In the genomic region with DNA sequence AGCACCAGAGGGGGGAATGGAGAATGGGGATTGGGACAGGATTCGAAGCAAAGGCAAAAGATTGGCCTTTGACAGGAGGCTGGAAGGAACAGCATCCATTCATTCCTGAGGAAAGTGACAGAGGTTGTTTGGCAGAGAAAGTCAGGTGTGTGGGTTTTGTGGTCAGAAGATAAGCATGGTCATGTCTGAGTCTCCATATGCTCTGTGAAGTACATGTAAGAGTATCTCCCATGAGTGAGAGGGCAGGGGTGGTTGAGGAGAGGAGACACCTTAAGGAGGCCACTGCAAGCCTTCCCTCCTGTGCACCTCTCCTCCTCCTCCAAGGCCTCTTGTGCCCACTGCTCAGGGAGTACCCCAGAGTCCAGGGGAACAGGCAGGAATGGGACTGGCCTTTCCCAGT, we compare ENCODE assay signal across 22 cellular contexts. TPM values are rescaled to one million over a fixed set of nuclear protein-coding genes. Genes with fewer than 3 reads are reported as not detected.
"Had no signal": no experiment of that assay in that cellular context is flagged by ENCODE, and none has a peak within 500 bp of the region (broad histone marks: within the 10 kb centered on the region; RNA-seq: fewer than 3 reads in every experiment).

No MANE protein-coding gene starts in this region.

- H3K36me3 ChIP-seq: brain microvascular endothelial cell, gastroesophageal sphincter, heart right ventricle, tibial artery, uterus had no signal

- H3K9me3 ChIP-seq: gastroesophageal sphincter, heart right ventricle, tibial artery, uterus had no signal

- ATAC-seq: activated T-cell treated with anti-CD3 and anti-CD28 coated beads, Interleukin-2, amount 50 U/mL, for 72 hours; gastroesophageal sphincter; heart right ventricle; naive thymus-derived CD4-positive, alpha-beta T cell had no signal

- H3K4me1 ChIP-seq: gastroesophageal sphincter, heart right ventricle, tibial artery, uterus had no signal

- H3K4me3 ChIP-seq: gastroesophageal sphincter, heart right ventricle, tibial artery, uterus had no signal

- H3K27ac ChIP-seq: brain microvascular endothelial cell, gastroesophageal sphincter, heart right ventricle, tibial artery, uterus had no signal

- DNase-seq: activated B cell treated with CpG ODN at 0.5 μM for 24 hours; activated CD4-positive, alpha-beta T cell treated with anti-CD3 and anti-CD28 coated beads, Interleukin-2, amount 10 ng/mL, durations not matched to agents 7 days and 5 days; activated CD8-positive, alpha-beta memory T cell treated with anti-CD3 and anti-CD28 coated beads, Interleukin-2, amount 50 U/mL, for 48 hours; activated gamma-delta T cell; activated T-cell treated with anti-CD3 and anti-CD28 coated beads, Interleukin-2, amount 50 U/mL, for 72 hours; amniotic stem cell; brain microvascular endothelial cell; cerebellar nuclear complex; effector memory CD4-positive, alpha-beta T cell; heart right ventricle; naive thymus-derived CD4-positive, alpha-beta T cell; posterior cingulate gyrus; stimulated activated CD4-positive, alpha-beta T cell treated with anti-CD3 and anti-CD28 coated beads, Interleukin-2, amount 100 ng/mL, for 48 hours; stimulated activated naive CD4-positive, alpha-beta T cell; T-helper 2 cell; tibial artery; uterus had no signal

- H3K27me3 ChIP-seq: brain microvascular endothelial cell, tibial artery, uterus had no signal

RNA-seq across cellular contexts. Expression of a gene that starts 1.9 kb away (rescaled TPM):
- total RNA-seq: activated B cell treated with CpG ODN at 0.5 μM for 24 hours; activated CD4-positive, alpha-beta T cell treated with anti-CD3 and anti-CD28 coated beads, Interleukin-2, amount 10 ng/mL, durations not matched to agents 7 days and 5 days; activated T-cell treated with anti-CD3 and anti-CD28 coated beads, Interleukin-2, amount 50 U/mL, for 72 hours; gastroesophageal sphincter; heart right ventricle; lung microvascular endothelial cell; mononuclear cell; naive thymus-derived CD4-positive, alpha-beta T cell; skeletal muscle tissue; subcutaneous adipose tissue; uterus had no signal
- polyA plus RNA-seq: heart right ventricle; naive thymus-derived CD4-positive, alpha-beta T cell had no signal

RNA-seq across cellular contexts. Expression of a gene that starts 25.6 kb away (rescaled TPM):
- total RNA-seq: activated B cell treated with CpG ODN at 0.5 μM for 24 hours; activated CD4-positive, alpha-beta T cell treated with anti-CD3 and anti-CD28 coated beads, Interleukin-2, amount 10 ng/mL, durations not matched to agents 7 days and 5 days; activated T-cell treated with anti-CD3 and anti-CD28 coated beads, Interleukin-2, amount 50 U/mL, for 72 hours; gastroesophageal sphincter; heart right ventricle; lung microvascular endothelial cell; mononuclear cell; naive thymus-derived CD4-positive, alpha-beta T cell; skeletal muscle tissue; subcutaneous adipose tissue; uterus had no signal
- polyA plus RNA-seq: heart right ventricle; naive thymus-derived CD4-positive, alpha-beta T cell had no signal

RNA-seq across cellular contexts. Expression of a gene that starts 36.0 kb away (rescaled TPM):
- total RNA-seq: activated B cell treated with CpG ODN at 0.5 μM for 24 hours; activated CD4-positive, alpha-beta T cell treated with anti-CD3 and anti-CD28 coated beads, Interleukin-2, amount 10 ng/mL, durations not matched to agents 7 days and 5 days; activated T-cell treated with anti-CD3 and anti-CD28 coated beads, Interleukin-2, amount 50 U/mL, for 72 hours; gastroesophageal sphincter; heart right ventricle; lung microvascular endothelial cell; mononuclear cell; naive thymus-derived CD4-positive, alpha-beta T cell; skeletal muscle tissue; subcutaneous adipose tissue; uterus had no signal
- polyA plus RNA-seq: heart right ventricle; naive thymus-derived CD4-positive, alpha-beta T cell had no signal
